In the genomic region with DNA sequence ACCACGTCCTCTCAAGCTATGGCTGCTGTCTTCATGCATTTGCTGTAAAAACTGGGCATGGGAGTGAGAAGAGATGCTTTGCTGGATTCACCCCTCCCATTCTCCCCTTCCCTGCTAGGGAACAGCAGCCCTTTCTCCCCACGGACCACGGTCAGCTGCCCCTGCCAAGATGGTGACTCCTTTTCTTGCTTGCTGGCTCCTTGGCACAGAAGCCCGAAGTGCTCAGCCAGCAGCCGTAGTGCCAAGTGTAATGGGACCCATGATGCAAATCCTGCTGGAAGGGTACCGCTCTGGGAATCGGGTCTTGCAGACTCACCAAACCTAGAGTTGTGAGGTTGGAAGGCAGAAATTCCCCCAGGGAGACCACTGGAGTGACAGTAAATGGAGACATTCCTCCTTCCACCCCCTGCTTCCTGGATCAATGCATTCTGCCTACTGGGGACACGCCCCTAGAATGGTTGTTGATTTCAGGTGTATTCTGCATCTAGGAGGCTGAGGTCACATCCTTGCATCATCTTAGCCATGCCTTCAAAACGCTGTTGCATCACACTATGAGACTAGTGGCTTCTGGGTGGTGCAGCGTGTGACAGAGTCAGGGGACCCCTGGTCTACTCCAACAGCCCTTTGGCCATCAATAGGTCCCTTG, we compare ENCODE assay signal across 1 cellular context.
A peak's percentile ranks its signal among the peaks of the same experiment; 100 is the strongest.
TF ChIP-seq lines count a peak whose summit lies in the region.

No MANE protein-coding gene starts in this region.

TF ChIP-seq in K562, 482 proteins besides CTCF, POLR2A, EP300 and RAD21:
- TF ChIP-seq RBM25 (IDR thresholded peaks at IDR 0.05; ENCODE audit: low read depth, low read length, severe bottlenecking) (no peak), ZNF318 (IDR thresholded peaks at IDR 0.05; ENCODE audit: borderline replicate concordance in 1 of 2, low read depth in 1 of 2) (peak in 1 of 2 experiments; percentile 34; a peak in 1 of 4 replicates), ZBTB8A (IDR thresholded peaks at IDR 0.05; ENCODE audit: partially characterized antibody) (no peak), CEBPG (CRISPR knock-in tag; IDR thresholded peaks at IDR 0.05) (peak; percentile 88), CEBPG (tag; conservative IDR thresholded peaks at IDR 0.05 in 1 of 2, IDR thresholded peaks at IDR 0.05 in 1 of 2) (peak; percentile 78 to 93), ATF7 (IDR thresholded peaks at IDR 0.05) (peak; percentile 54), TRIM24 (IDR thresholded peaks at IDR 0.05) (peak; percentile 33 to 50; a peak in 2 of 4 replicates), CEBPB (tag; IDR thresholded peaks at IDR 0.05) (peak; percentile 81), CTBP1 (IDR thresholded peaks at IDR 0.05; ENCODE audit: borderline replicate concordance) (peak; percentile 31; the same call in 1 of the 2 replicates)
- TF ChIP-seq, protein P1, sequence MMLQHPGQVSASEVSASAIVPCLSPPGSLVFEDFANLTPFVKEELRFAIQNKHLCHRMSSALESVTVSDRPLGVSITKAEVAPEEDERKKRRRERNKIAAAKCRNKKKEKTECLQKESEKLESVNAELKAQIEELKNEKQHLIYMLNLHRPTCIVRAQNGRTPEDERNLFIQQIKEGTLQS (IDR thresholded peaks at IDR 0.05), result peak; percentile 90
- TF ChIP-seq, protein P1 (CRISPR knock-in tag; conservative IDR thresholded peaks at IDR 0.05), result no peak
